In genomic region chr11:64743591-64744543, GRCh38 we compare ENCODE assay signal across 8 cellular contexts. TPM values are rescaled to one million over a fixed set of nuclear protein-coding genes. Genes with fewer than 3 reads are reported as not detected.
DNase-seq lines count a peak whose midpoint lies in the region; ATAC-seq and TF ChIP-seq lines count a peak whose summit lies in the region.

Gene RASGRP2 (minus strand): TSS chr11:64744142. CDS start chr11:64742866, 1,276 bp downstream.

- no peaks in the 10 kb centered on the region for H3K36me3 ChIP-seq in IMR-90 (ENCODE audit: control insufficient read depth, insufficient read depth, low read length)

- no TSS peak for BruUV-seq in IMR-90 (replicated peaks; lab: Mats Ljungman, UMichigan)

- WGBS in IMR-90 (ENCODE audit: extremely low coverage in 2 of 2, insufficient read length in 1 of 2), 2 experiments = 4% methylated on average over 31 of the region's 57 CpGs; no CpG with 5 or more reads in 1 of the 2 experiments

- H3K18ac ChIP-seq in IMR-90 (ENCODE audit: low read depth, low read length) = no peak within 1 kb of the TSS

- H3K27me3 ChIP-seq in IMR-90 (ENCODE audit: control insufficient read depth, insufficient read depth, low read length) = peaks cover 64% of the 10 kb centered on the region

- intact Hi-C loops in IMR-90 (cut with micrococcal nuclease) = loop anchor here (1.0 kb wide), 1 partner anchor 23 kb away; no protein-coding TSS in a partner anchor

- DNase-seq in CMK (ENCODE audit: low read depth) (peak; percentile 75), IMR-90 (no peak), WTC11 (ENCODE audit: low spot score) (peak; percentile 85), cardiac fibroblast (ENCODE audit: low read depth in 2 of 2) (peak; percentile 24 to 28), left kidney (ENCODE audit: low read depth, low spot score) (peak; percentile 46), DMS153 (lab: John Stamatoyannopoulos, UW) (no peak), SHP77 treated with DMSO at 0.1 percent for 48 hours (lab: John Stamatoyannopoulos, UW) (no peak)
- DNase-seq in stimulated activated CD4-positive, alpha-beta T cell treated with anti-CD3 and anti-CD28 coated beads, Interleukin-2, amount 100 ng/mL, for 48 hours = peak; percentile 73 to 81

- no peak within 1 kb of the TSS for H2BK20ac ChIP-seq in IMR-90 (ENCODE audit: low read depth, low read length)

- no peak within 1 kb of the TSS for H3K23ac ChIP-seq in IMR-90 (ENCODE audit: low read depth, low read length)

- no peak within 1 kb of the TSS for H2BK15ac ChIP-seq in IMR-90 (ENCODE audit: low read depth, low read length)

- peak within 1 kb of the TSS; percentile 36 for H3K4me3 ChIP-seq in IMR-90 (ENCODE audit: insufficient read depth, low read depth, low read length)
- H3K4me3 ChIP-seq in cardiac fibroblast (replicated peaks in 1 of 2; ENCODE audit: low read depth in 2 of 2, low read length in 2 of 2) = peak within 1 kb of the TSS; percentile 8 to 46

- dilution Hi-C loops in IMR-90 (cut with HindIII; ENCODE audit: low sequenced_read_pairs, unreplicated experiment) = no loop called here

- H3K36me3 Mint-ChIP-seq in WTC11 = 0 out of 2 replicates have a peak, but pooled peaks cover 3% of the 10 kb centered on the region

- CTCF ChIA-PET in IMR-90 (lab: Yijun Ruan, JAX) = no interaction called here
- CTCF ChIA-PET in WTC11 (lab: Charles Lee) = interaction anchor here (0.6 to 8.6 kb wide), 42 partner anchors 8 to 453 kb away, joined by 3 to 150 read pairs (median 6); partner anchors contain the start of genes BATF2, MAP4K2, NRXN2 and PYGM

- peak; percentile 36 for TF ChIP-seq RAD21 in IMR-90 (IDR thresholded peaks at IDR 0.05; ENCODE audit: low read length)

- no peak within 1 kb of the TSS for H4K5ac ChIP-seq in IMR-90 (ENCODE audit: low read depth, low read length)

- H3K27me3 Mint-ChIP-seq in WTC11 (ENCODE audit: low read depth) = peaks cover 37% of the 10 kb centered on the region

- no peak within 1 kb of the TSS for H2BK5ac ChIP-seq in IMR-90 (ENCODE audit: low read depth, low read length, poor library complexity, severe bottlenecking)

- no peak within 1 kb of the TSS for H3K4ac ChIP-seq in IMR-90 (ENCODE audit: low read depth, low read length)

- peaks cover 14% of the 10 kb centered on the region for H3K4me1 ChIP-seq in IMR-90 (ENCODE audit: control insufficient read depth, insufficient read depth, low read length)

- no peak within 1 kb of the TSS for H3K14ac ChIP-seq in IMR-90 (replicated peaks; ENCODE audit: low read depth, low read length)

- no peak within 1 kb of the TSS for H2AK5ac ChIP-seq in IMR-90 (ENCODE audit: low read depth, low read length)

- H4K91ac ChIP-seq in IMR-90 (ENCODE audit: insufficient read depth, low read depth, low read length) = no peak within 1 kb of the TSS

- H2AK9ac ChIP-seq in IMR-90 (replicated peaks; ENCODE audit: low read depth, low read length, poor library complexity) = peak within 1 kb of the TSS; percentile 70

- H2BK120ac ChIP-seq in IMR-90 (ENCODE audit: low read depth, low read length) = no peak within 1 kb of the TSS

- no peak within 1 kb of the TSS for H4K8ac ChIP-seq in IMR-90 (ENCODE audit: low read depth in 2 of 2, low read length in 2 of 2)

- no peak within 1 kb of the TSS for H3K56ac ChIP-seq in IMR-90 (ENCODE audit: extremely low read depth, insufficient read depth, low read length)

- peaks cover 7% of the 10 kb centered on the region for H3K9me1 ChIP-seq in IMR-90 (ENCODE audit: insufficient read depth, low read length)

- peak within 1 kb of the TSS; percentile 86 for H2AFZ ChIP-seq in IMR-90 (replicated peaks; ENCODE audit: low read length, poor library complexity)

- H3K9me3 ChIP-seq in IMR-90 (ENCODE audit: control insufficient read depth, insufficient read depth, low read length) = no peaks in the 10 kb centered on the region

- H3K4me3 Mint-ChIP-seq in WTC11 = peak within 1 kb of the TSS; percentile 69

- in situ Hi-C loops in IMR-90 (cut with MboI; ENCODE audit: low sequenced_read_pairs) = no loop called here

- peak; percentile 3; the same call in 1 of the 2 replicates for ATAC-seq in IMR-90 (ENCODE audit: low read depth)
- peak; percentile 19 for ATAC-seq in WTC11

- TF ChIP-seq CTCF in IMR-90 (conservative IDR thresholded peaks at IDR 0.05; ENCODE audit: low read depth, low read length) (peak; percentile 48), WTC11 (IDR thresholded peaks at IDR 0.05) (peak; percentile 46; the same call in 1 of the 2 replicates), cardiac fibroblast (IDR thresholded peaks at IDR 0.05; ENCODE audit: low read depth, low read length) (peak; percentile 68)

- peaks cover 39% of the 10 kb centered on the region for H3K4me1 Mint-ChIP-seq in WTC11

- POLR2A ChIA-PET in IMR-90 (lab: Charles Lee; ENCODE audit: unreplicated experiment) (no interaction called here), WTC11 (lab: Charles Lee) (interaction anchor here (0.9 to 2.6 kb wide), 6 partner anchors 14 to 35 kb away, joined by 3 to 8 read pairs (median 6); partner anchors contain the start of genes PYGM and SF1)

- peak within 1 kb of the TSS; percentile 6; the same call in 1 of the 2 replicates for H3K27ac Mint-ChIP-seq in WTC11

- H4K20me1 ChIP-seq in IMR-90 (ENCODE audit: insufficient read depth, low read length) = peaks cover 3% of the 10 kb centered on the region; the same call in 1 of the 2 replicates

- H3K27ac ChIP-seq in IMR-90 (ENCODE audit: insufficient read depth, low read length) = no peak within 1 kb of the TSS

- peak within 1 kb of the TSS; percentile 78 for H3K4me2 ChIP-seq in IMR-90 (ENCODE audit: low read depth, low read length)

- TF ChIP-seq POLR2A in IMR-90 (IDR thresholded peaks at IDR 0.05; ENCODE audit: low read depth, low read length) = no peak

- no peaks in the 10 kb centered on the region for H3K79me1 ChIP-seq in IMR-90 (ENCODE audit: low read depth in 1 of 2, low read length in 2 of 2)

- H3K9me3 Mint-ChIP-seq in WTC11 = no peaks in the 10 kb centered on the region

- no peak within 1 kb of the TSS for H3K9ac ChIP-seq in IMR-90 (ENCODE audit: low read depth, low read length)

TF ChIP-seq in IMR-90, 13 proteins besides CTCF, POLR2A, EP300 and RAD21:
- TF ChIP-seq MXI1 (IDR thresholded peaks at IDR 0.05; ENCODE audit: borderline replicate concordance, low read depth, low read length) (no peak), MAZ (IDR thresholded peaks at IDR 0.05; ENCODE audit: borderline replicate concordance, low read depth, low read length) (no peak), BHLHE40 (IDR thresholded peaks at IDR 0.05; ENCODE audit: low read depth, low read length) (no peak), NFE2L2 (IDR thresholded peaks at IDR 0.05; ENCODE audit: low read depth, low read length) (no peak), CHD1 (IDR thresholded peaks at IDR 0.05; ENCODE audit: low read depth, low read length) (no peak), ELK1 (IDR thresholded peaks at IDR 0.05; ENCODE audit: borderline replicate concordance, low read depth, low read length) (no peak)
- TF ChIP-seq, protein P1, sequence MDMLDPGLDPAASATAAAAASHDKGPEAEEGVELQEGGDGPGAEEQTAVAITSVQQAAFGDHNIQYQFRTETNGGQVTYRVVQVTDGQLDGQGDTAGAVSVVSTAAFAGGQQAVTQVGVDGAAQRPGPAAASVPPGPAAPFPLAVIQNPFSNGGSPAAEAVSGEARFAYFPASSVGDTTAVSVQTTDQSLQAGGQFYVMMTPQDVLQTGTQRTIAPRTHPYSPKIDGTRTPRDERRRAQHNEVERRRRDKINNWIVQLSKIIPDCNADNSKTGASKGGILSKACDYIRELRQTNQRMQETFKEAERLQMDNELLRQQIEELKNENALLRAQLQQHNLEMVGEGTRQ (IDR thresholded peaks at IDR 0.05; ENCODE audit: low read depth, low read length) = no peak
TF ChIP-seq in IMR-90: peak in this region for 0.

TF ChIP-seq in WTC11, 78 proteins besides CTCF, POLR2A, EP300 and RAD21:
- TF ChIP-seq NR3C1 (CRISPR knock-in tag; conservative IDR thresholded peaks at IDR 0.05; ENCODE audit: low read depth) = no peak
- TF ChIP-seq ZNF416 (CRISPR knock-in tag; IDR thresholded peaks at IDR 0.05) = no peak
- TF ChIP-seq ESRRA (CRISPR knock-in tag; IDR thresholded peaks at IDR 0.05; ENCODE audit: borderline replicate concordance) = 0 out of 2 replicates have a peak, but pooled peaks have one; percentile 58
- TF ChIP-seq HMGA2 (CRISPR knock-in tag; IDR thresholded peaks at IDR 0.05) = no peak
- TF ChIP-seq, protein P2, sequence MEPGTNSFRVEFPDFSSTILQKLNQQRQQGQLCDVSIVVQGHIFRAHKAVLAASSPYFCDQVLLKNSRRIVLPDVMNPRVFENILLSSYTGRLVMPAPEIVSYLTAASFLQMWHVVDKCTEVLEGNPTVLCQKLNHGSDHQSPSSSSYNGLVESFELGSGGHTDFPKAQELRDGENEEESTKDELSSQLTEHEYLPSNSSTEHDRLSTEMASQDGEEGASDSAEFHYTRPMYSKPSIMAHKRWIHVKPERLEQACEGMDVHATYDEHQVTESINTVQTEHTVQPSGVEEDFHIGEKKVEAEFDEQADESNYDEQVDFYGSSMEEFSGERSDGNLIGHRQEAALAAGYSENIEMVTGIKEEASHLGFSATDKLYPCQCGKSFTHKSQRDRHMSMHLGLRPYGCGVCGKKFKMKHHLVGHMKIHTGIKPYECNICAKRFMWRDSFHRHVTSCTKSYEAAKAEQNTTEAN (CRISPR knock-in tag; IDR thresholded peaks at IDR 0.05) = 0 out of 2 replicates have a peak, but pooled peaks have one; percentile 20
- peak; percentile 26; the same call in 1 of the 2 replicates for TF ChIP-seq SP1 (CRISPR knock-in tag; conservative IDR thresholded peaks at IDR 0.05)

RNA-seq across cellular contexts. Expression of gene RASGRP2, which starts in this region (rescaled TPM):
- total RNA-seq in IMR-90 (2012; rRNA removed) (not detected in 2 replicates), WTC11 (2021) (31.9 to 41.5 TPM (median 40.3 TPM) in 3 replicates)
- polyA plus RNA-seq in IMR-90 (2012; rRNA removed) = 0.82 and 1.2 TPM in 2 replicates
- 0.93 TPM in 1 of 2 replicates, not detected in the other for polyA plus RNA-seq in IMR-90 (2012; cell fraction: cytosol; rRNA removed)
- polyA plus RNA-seq in IMR-90 (2012; cell fraction: nucleus; rRNA removed; ENCODE audit: low replicate concordance) = 1.2 and 1.9 TPM in 2 replicates

Comparison
In these comparisons a context has a peak if more than half of its experiments do, and no peak if none do; other contexts are left out.
1. RNA of gene RASGRP2 (total RNA-seq): 31.9 to 41.5 TPM in WTC11; not detected in IMR-90; every median in the first group is over 10 times any median in the second.
2. DNase-seq: peak in CMK (single experiment), WTC11 (single experiment), cardiac fibroblast (2 of 2), left kidney (single experiment) and stimulated activated CD4-positive, alpha-beta T cell treated with anti-CD3 and anti-CD28 coated beads, Interleukin-2, amount 100 ng/mL, for 48 hours (2 of 2); none in IMR-90 (single experiment), DMS153 (single experiment) and SHP77 treated with DMSO at 0.1 percent for 48 hours (single experiment).
3. Peak in every context shown above with its lines, with median percentiles within 50 percentile points of each other: CTCF ChIP-seq.